In the genomic region with DNA sequence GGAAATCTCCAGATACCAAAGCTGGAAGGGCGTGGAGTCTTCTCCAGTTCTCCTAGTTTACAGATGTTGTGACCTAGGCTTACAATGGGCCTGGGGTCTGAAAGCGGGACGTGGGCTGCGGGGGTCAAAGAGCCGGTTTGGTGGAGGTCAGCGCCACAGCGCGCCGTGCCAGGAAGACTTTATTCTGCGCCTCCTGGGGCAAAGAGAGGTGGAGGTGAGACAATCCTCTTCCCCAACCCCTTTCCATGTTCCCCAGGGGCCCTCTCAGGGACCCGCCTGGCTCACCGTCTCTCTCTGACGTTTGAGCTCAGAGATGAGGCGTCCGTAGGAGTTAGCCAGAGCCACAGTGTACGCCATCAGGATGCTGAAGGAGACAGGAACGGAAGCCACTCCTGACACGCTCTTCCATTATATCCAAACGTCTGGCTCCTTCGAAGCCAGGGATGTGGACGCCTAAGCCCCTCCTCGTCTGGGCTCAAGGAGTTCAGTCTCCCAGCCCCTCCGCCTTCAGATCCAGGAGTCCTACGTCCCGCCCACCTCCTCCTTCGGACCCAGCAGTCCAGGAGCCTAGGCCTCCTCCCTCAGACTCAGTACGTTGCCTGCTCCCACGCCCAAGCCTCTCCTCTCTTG, we compare ENCODE assay signal across 8 cellular contexts. TPM values are rescaled to one million over a fixed set of nuclear protein-coding genes. Genes with fewer than 3 reads are reported as not detected.
DNase-seq lines count a peak whose midpoint lies in the region; ATAC-seq and TF ChIP-seq lines count a peak whose summit lies in the region.

No MANE protein-coding gene starts in this region.

- no peak for TF ChIP-seq CTCF in GM12864 (IDR thresholded peaks at IDR 0.05; ENCODE audit: low read depth, low read length, missing control alignments)

- no peaks in the 10 kb centered on the region for H3K9me3 Mint-ChIP-seq in activated naive CD4-positive, alpha-beta T cell treated with anti-CD3 and anti-CD28 coated beads, Interleukin-2, amount 50 U/mL, for 72 hours

- peak overlapping the region; percentile 93 to 99 for H3K27ac Mint-ChIP-seq in activated naive CD4-positive, alpha-beta T cell treated with anti-CD3 and anti-CD28 coated beads, Interleukin-2, amount 50 U/mL, for 72 hours

- ATAC-seq in HG03378 (IDR thresholded peaks at IDR 0.05; ENCODE audit: unreplicated experiment) = peak; percentile 5
- no peak for ATAC-seq in activated naive CD4-positive, alpha-beta T cell treated with anti-CD3 and anti-CD28 coated beads, Interleukin-2, amount 50 U/mL, for 72 hours
- ATAC-seq in GM19324 (IDR thresholded peaks at IDR 0.05; ENCODE audit: low FRiP score, unreplicated experiment) = no peak
- no peak for ATAC-seq in HG02763 (IDR thresholded peaks at IDR 0.05; ENCODE audit: unreplicated experiment)

- peaks cover 9 to 10% of the 10 kb centered on the region in 2 donors for H3K36me3 Mint-ChIP-seq in activated naive CD4-positive, alpha-beta T cell treated with anti-CD3 and anti-CD28 coated beads, Interleukin-2, amount 50 U/mL, for 72 hours

- H3K27ac ChIP-seq in substantia nigra (ENCODE audit: low read depth, low read length, poor library complexity, severe bottlenecking) = peak overlapping the region; percentile 79

- DNase-seq in GM12864 (ENCODE audit: low read depth) (no peak), inferior parietal cortex (ENCODE audit: extremely low spot score) (peak; percentile 21), substantia nigra (lab: John Stamatoyannopoulos, UW) (peak in 2 of 49 donors; percentile 38 to 61), HPDE6-E6E7 (ENCODE audit: extremely low spot score) (no peak)
- DNase-seq in activated naive CD4-positive, alpha-beta T cell treated with anti-CD3 and anti-CD28 coated beads, Interleukin-2, amount 50 U/mL, for 72 hours (ENCODE audit: low spot score in 2 of 2) = no peak

- H3K4me3 ChIP-seq in GM12864 (ENCODE audit: low read depth, low read length) = peak overlapping the region; percentile 51

RNA-seq across cellular contexts. Expression of a gene that starts 0.8 kb away (rescaled TPM):
- total RNA-seq in activated naive CD4-positive, alpha-beta T cell treated with anti-CD3 and anti-CD28 coated beads, Interleukin-2, amount 50 U/mL, for 72 hours = 1 to 10 TPM; 3.5 to 6.1 TPM

RNA-seq across cellular contexts. Expression of a gene that starts 12.7 kb away (rescaled TPM):
- total RNA-seq in activated naive CD4-positive, alpha-beta T cell treated with anti-CD3 and anti-CD28 coated beads, Interleukin-2, amount 50 U/mL, for 72 hours = not detected

RNA-seq across cellular contexts. Expression of a gene that starts 22.7 kb away (rescaled TPM):
- 10 to 100 TPM; 57.3 to 59.9 TPM for total RNA-seq in activated naive CD4-positive, alpha-beta T cell treated with anti-CD3 and anti-CD28 coated beads, Interleukin-2, amount 50 U/mL, for 72 hours

RNA-seq across cellular contexts. Expression of a gene that starts 29.1 kb away (rescaled TPM):
- total RNA-seq in activated naive CD4-positive, alpha-beta T cell treated with anti-CD3 and anti-CD28 coated beads, Interleukin-2, amount 50 U/mL, for 72 hours = 10 to 100 TPM; 56.8 to 97.2 TPM

RNA-seq across cellular contexts. Expression of a gene that starts 30.8 kb away (rescaled TPM):
- total RNA-seq in activated naive CD4-positive, alpha-beta T cell treated with anti-CD3 and anti-CD28 coated beads, Interleukin-2, amount 50 U/mL, for 72 hours = 10 to 100 TPM; 10.2 to 15.8 TPM
